1 cellular context compared by ENCODE assay signal in the genomic region with DNA sequence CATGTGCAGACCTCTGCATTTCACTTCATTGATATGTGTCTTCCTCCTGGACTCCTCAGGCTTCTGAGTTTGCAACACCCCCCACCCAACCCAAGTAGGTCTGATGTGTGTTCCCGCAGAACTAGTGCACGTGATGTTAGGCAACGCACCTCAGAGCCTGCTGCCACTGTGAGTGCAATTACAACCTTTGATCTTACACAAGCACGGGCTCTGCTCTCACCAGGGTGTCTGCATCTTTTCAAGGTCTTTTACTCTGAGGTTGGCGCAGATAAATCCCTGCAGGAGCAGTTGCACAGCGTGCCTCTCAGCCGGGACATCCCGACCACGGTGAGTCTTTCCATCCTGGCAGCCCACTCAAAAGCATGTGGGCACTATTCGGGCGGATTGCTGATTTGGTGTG.
TF ChIP-seq lines count a peak whose summit lies in the region.

No MANE protein-coding gene starts in this region.

TF ChIP-seq in WTC11, 78 proteins besides CTCF, POLR2A, EP300 and RAD21 (continued from another document):
- TF ChIP-seq, protein P1, sequence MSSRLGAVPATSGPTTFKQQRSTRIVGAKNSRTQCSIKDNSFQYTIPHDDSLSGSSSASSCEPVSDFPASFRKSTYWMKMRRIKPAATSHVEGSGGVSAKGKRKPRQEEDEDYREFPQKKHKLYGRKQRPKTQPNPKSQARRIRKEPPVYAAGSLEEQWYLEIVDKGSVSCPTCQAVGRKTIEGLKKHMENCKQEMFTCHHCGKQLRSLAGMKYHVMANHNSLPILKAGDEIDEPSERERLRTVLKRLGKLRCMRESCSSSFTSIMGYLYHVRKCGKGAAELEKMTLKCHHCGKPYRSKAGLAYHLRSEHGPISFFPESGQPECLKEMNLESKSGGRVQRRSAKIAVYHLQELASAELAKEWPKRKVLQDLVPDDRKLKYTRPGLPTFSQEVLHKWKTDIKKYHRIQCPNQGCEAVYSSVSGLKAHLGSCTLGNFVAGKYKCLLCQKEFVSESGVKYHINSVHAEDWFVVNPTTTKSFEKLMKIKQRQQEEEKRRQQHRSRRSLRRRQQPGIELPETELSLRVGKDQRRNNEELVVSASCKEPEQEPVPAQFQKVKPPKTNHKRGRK (CRISPR knock-in tag; IDR thresholded peaks at IDR 0.05; ENCODE audit: borderline replicate concordance) = no peak
- no peak for TF ChIP-seq NFE2L1 (CRISPR knock-in tag; IDR thresholded peaks at IDR 0.05)
